Comparison of ENCODE assay signal across 7 cellular contexts in the genomic region with DNA sequence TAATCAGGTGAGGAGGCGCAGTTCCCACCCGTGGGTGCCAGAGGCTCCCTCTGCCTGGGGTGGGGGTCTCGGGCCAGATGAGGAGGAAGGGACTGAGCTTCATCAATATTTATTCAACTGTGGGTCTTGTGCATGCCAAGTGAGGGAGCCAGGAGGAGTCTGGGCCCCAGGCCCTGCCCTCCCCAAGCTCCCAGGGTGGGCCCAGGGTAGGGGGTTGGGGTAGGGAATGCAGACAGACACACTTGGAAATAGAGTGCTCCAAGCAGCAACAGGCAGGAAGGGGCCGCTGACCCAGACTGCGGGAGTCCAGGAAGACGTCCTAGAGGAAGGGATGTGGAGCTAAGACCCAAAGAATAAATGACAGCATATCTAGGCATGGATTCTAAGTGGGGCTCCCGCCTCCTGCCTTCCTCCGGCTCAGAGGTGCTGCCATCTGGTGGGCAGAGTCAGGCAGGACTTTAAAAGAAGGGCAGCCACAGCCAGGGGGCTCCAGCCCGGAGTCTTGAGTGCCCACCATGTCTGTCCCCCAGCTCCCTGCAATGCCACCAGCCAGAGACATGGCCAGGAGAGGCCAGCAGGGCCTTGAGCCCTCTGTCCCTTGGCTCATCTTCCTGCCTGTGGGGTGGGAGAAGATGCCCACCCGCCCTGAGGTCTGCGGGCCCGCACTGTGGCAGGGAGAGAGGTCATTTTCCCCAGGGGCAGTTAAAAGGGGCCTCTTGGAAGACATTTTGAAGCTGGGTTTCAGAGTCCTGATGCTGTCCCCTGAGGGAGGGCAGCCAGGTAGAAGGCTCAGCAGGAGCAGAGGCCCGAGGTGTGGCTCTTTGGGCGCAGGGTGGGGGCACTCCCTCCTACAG.
DNase-seq lines count a peak whose midpoint lies in the region; ATAC-seq and TF ChIP-seq lines count a peak whose summit lies in the region.

No MANE protein-coding gene starts in this region.

- H3K9me3 ChIP-seq in Loucy (ENCODE audit: insufficient read depth, low read depth, low read length) (no peaks in the 10 kb centered on the region), left lung (peaks cover 0 to 7% of the 10 kb centered on the region in 2 donors)

- no peaks in the 10 kb centered on the region for H3K4me1 ChIP-seq in Loucy (ENCODE audit: insufficient read depth, low read length, poor library complexity, severe bottlenecking)
- no peaks in the 10 kb centered on the region for H3K4me1 ChIP-seq in left lung

- H3K9me2 ChIP-seq in Loucy (replicated peaks; ENCODE audit: low read depth, low read length), result no peaks in the 10 kb centered on the region

- no peak overlapping the region for H3K4me2 ChIP-seq in Loucy (ENCODE audit: low read depth, low read length, poor library complexity, severe bottlenecking)

- DNase-seq in GM10266 (ENCODE audit: extremely low spot score) (peak; percentile 79), cardiac fibroblast (ENCODE audit: low read depth in 2 of 2) (peak; percentile 58 to 66), left lung (no peak)
- DNase-seq in stimulated activated CD4-positive, alpha-beta T cell treated with anti-CD3 and anti-CD28 coated beads, TNF-alpha, amount 100 ng/mL, for 48 hours (ENCODE audit: low read depth in 3 of 3), result peak; percentile 17 to 38 (median 24)

- no peaks in the 10 kb centered on the region for H3F3A ChIP-seq in Loucy (ENCODE audit: low read depth)

- H4K20me1 ChIP-seq in Loucy (ENCODE audit: insufficient read depth, low read length, poor library complexity, severe bottlenecking), result no peaks in the 10 kb centered on the region

- peak; percentile 86 for ATAC-seq in left lung
- ATAC-seq in HG02642 (IDR thresholded peaks at IDR 0.05; ENCODE audit: poor library complexity, unreplicated experiment), result no peak

- intact Hi-C loops in left lung (cut with DNase I), result no loop called here

- no peaks in the 10 kb centered on the region for H3K79me2 ChIP-seq in Loucy (ENCODE audit: insufficient read depth, low read length)

- no peak overlapping the region for H3K27ac ChIP-seq in VCaP
- H3K27ac ChIP-seq in left lung, result no peak overlapping the region

- H3K36me3 ChIP-seq in Loucy (ENCODE audit: insufficient read depth, low read length), result no peaks in the 10 kb centered on the region
- H3K36me3 ChIP-seq in left lung, result no peaks in the 10 kb centered on the region

- H3K4me3 ChIP-seq in Loucy (ENCODE audit: low read length, poor library complexity, severe bottlenecking), result no peak overlapping the region
- no peak overlapping the region for H3K4me3 ChIP-seq in cardiac fibroblast (replicated peaks in 1 of 2; ENCODE audit: low read depth in 2 of 2, low read length in 2 of 2)
- H3K4me3 ChIP-seq in left lung, result no peak overlapping the region

- no peaks in the 10 kb centered on the region for H3K27me3 ChIP-seq in Loucy (ENCODE audit: insufficient read depth, low read length, poor library complexity, severe bottlenecking)
- H3K27me3 ChIP-seq in left lung, result peaks cover 0 to 23% of the 10 kb centered on the region in 2 donors

- TF ChIP-seq CTCF in GM10266 (IDR thresholded peaks at IDR 0.05; ENCODE audit: control insufficient read depth, insufficient read depth, low read depth, missing control alignments), result peak; percentile 73
- peak; percentile 87 for TF ChIP-seq CTCF in Loucy (conservative IDR thresholded peaks at IDR 0.05; ENCODE audit: low read length)
- TF ChIP-seq CTCF in VCaP (conservative IDR thresholded peaks at IDR 0.05), result peak; percentile 96
- TF ChIP-seq CTCF in cardiac fibroblast (IDR thresholded peaks at IDR 0.05; ENCODE audit: low read depth, low read length), result peak; percentile 92
- peak; percentile 61 to 65 for TF ChIP-seq CTCF in left lung (IDR thresholded peaks at IDR 0.05)

- no peak overlapping the region for H3K9ac ChIP-seq in Loucy (ENCODE audit: low read depth, low read length, poor library complexity, severe bottlenecking)

- H2AFZ ChIP-seq in Loucy (ENCODE audit: low read length), result no peak overlapping the region

Comparison
In these comparisons a context has a peak if more than half of its experiments do, and no peak if none do; other contexts are left out.
1. DNase-seq: peak in GM10266 (single experiment), cardiac fibroblast (2 of 2) and stimulated activated CD4-positive, alpha-beta T cell treated with anti-CD3 and anti-CD28 coated beads, TNF-alpha, amount 100 ng/mL, for 48 hours (3 of 3); none in left lung (0 of 2).
2. Peak in every context shown above with its lines, with median percentiles within 50 percentile points of each other: CTCF ChIP-seq.